In genomic region chr1:204465469-204466415, GRCh38 we compare ENCODE assay signal across 1 cellular context.
TF ChIP-seq lines count a peak whose summit lies in the region.

No MANE protein-coding gene starts in this region.

TF ChIP-seq in K562, 482 proteins besides CTCF, POLR2A, EP300 and RAD21 (continued from another document and continues in another):
- TF ChIP-seq RBFOX2 (IDR thresholded peaks at IDR 0.05; ENCODE audit: low read depth, low read length) (no peak), BCOR (IDR thresholded peaks at IDR 0.05) (no peak), TEAD2 (tag; IDR thresholded peaks at IDR 0.05) (no peak), SRSF1 (IDR thresholded peaks at IDR 0.05; ENCODE audit: low read depth, low read length) (no peak), ZNF696 (CRISPR knock-in tag; conservative IDR thresholded peaks at IDR 0.05) (no peak), PHF8 (IDR thresholded peaks at IDR 0.05; ENCODE audit: borderline replicate concordance, low read length) (no peak), CXXC5 (CRISPR knock-in tag; IDR thresholded peaks at IDR 0.05) (peak; percentile 69), ZNF134 (CRISPR knock-in tag; conservative IDR thresholded peaks at IDR 0.05) (peak; percentile 36; the same call in 1 of the 2 replicates), NRF1 (conservative IDR thresholded peaks at IDR 0.05 in 1 of 2, IDR thresholded peaks at IDR 0.05 in 1 of 2) (peak; percentile 20 to 24; a peak in 1 of 4 replicates), KAT7 (CRISPR knock-in tag; IDR thresholded peaks at IDR 0.05; ENCODE audit: borderline replicate concordance) (0 out of 2 replicates have a peak, but pooled peaks have one; percentile 66), ZBTB9 (CRISPR knock-in tag; IDR thresholded peaks at IDR 0.05) (peak; percentile 60; the same call in 1 of the 2 replicates), POLR2AphosphoS5 (IDR thresholded peaks at IDR 0.05; ENCODE audit: control insufficient read depth, insufficient read depth, low read depth, low read length) (no peak), SREBF1 (IDR thresholded peaks at IDR 0.05; ENCODE audit: borderline replicate concordance, low read depth, low read length) (no peak), ZNF395 (CRISPR knock-in tag; IDR thresholded peaks at IDR 0.05) (peak; percentile 45; the same call in 1 of the 2 replicates), E2F3 (CRISPR knock-in tag; IDR thresholded peaks at IDR 0.05) (peak; percentile 49; the same call in 1 of the 2 replicates), ZBTB7A (IDR thresholded peaks at IDR 0.05; ENCODE audit: borderline replicate concordance, control insufficient read depth, low read depth, low read length) (peak; percentile 74; the same call in 1 of the 2 replicates), CBFA2T2 (conservative IDR thresholded peaks at IDR 0.05) (peak; percentile 27; the same call in 1 of the 2 replicates), CBFA2T3 (IDR thresholded peaks at IDR 0.05) (peak; percentile 50), GABPB1 (CRISPR knock-in tag; IDR thresholded peaks at IDR 0.05) (peak; percentile 57), SRSF3 (IDR thresholded peaks at IDR 0.05; ENCODE audit: insufficient read depth, low read length) (no peak), TFAP4 (CRISPR knock-in tag; IDR thresholded peaks at IDR 0.05; ENCODE audit: borderline replicate concordance) (peak; percentile 99), PYGO2 (tag; IDR thresholded peaks at IDR 0.05) (0 out of 2 replicates have a peak, but pooled peaks have one; percentile 15), ATF7 (IDR thresholded peaks at IDR 0.05) (no peak; the same call in 1 of the 2 replicates), RNF2 (IDR thresholded peaks at IDR 0.05) (0 out of 2 replicates have a peak, but pooled peaks have one; percentile 54), VEZF1 (CRISPR knock-in tag; IDR thresholded peaks at IDR 0.05) (peak; percentile 65), NFE2 (IDR thresholded peaks at IDR 0.05; ENCODE audit: low read depth) (peak; percentile 43; the same call in 1 of the 2 replicates), ERF (CRISPR knock-in tag; IDR thresholded peaks at IDR 0.05) (0 out of 2 replicates have a peak, but pooled peaks have one; percentile 22), ZNF274 (IDR thresholded peaks at IDR 0.05; ENCODE audit: borderline replicate concordance, low read depth, low read length) (no peak), DPF2 (IDR thresholded peaks at IDR 0.05) (peak; percentile 50; the same call in 1 of the 2 replicates), FOXK1 (CRISPR knock-in tag; IDR thresholded peaks at IDR 0.05; ENCODE audit: borderline replicate concordance) (peak; percentile 60; the same call in 1 of the 2 replicates), ID3 (CRISPR knock-in tag; IDR thresholded peaks at IDR 0.05) (no peak), ID3 (tag; IDR thresholded peaks at IDR 0.05) (peak; percentile 76; the same call in 1 of the 2 replicates), NCOR1 (IDR thresholded peaks at IDR 0.05) (peak; percentile 33; the same call in 1 of the 2 replicates), MEF2A (IDR thresholded peaks at IDR 0.05; ENCODE audit: control insufficient read depth, low read depth, low read length) (peak; percentile 45; the same call in 1 of the 2 replicates), ZFX (CRISPR knock-in tag; IDR thresholded peaks at IDR 0.05) (peak; percentile 34; the same call in 1 of the 2 replicates), ZNF695 (CRISPR knock-in tag; IDR thresholded peaks at IDR 0.05) (no peak), NONO (IDR thresholded peaks at IDR 0.05; ENCODE audit: low read depth in 2 of 2, low read length in 1 of 2) (no peak), RREB1 (CRISPR knock-in tag; IDR thresholded peaks at IDR 0.05) (peak; percentile 92), SMARCE1 (IDR thresholded peaks at IDR 0.05) (0 out of 2 replicates have a peak, but pooled peaks have one; percentile 23), ZNF79 (CRISPR knock-in tag; IDR thresholded peaks at IDR 0.05; ENCODE audit: low read depth) (peak; percentile 12; the same call in 1 of the 2 replicates)
- TF ChIP-seq, protein P1, sequence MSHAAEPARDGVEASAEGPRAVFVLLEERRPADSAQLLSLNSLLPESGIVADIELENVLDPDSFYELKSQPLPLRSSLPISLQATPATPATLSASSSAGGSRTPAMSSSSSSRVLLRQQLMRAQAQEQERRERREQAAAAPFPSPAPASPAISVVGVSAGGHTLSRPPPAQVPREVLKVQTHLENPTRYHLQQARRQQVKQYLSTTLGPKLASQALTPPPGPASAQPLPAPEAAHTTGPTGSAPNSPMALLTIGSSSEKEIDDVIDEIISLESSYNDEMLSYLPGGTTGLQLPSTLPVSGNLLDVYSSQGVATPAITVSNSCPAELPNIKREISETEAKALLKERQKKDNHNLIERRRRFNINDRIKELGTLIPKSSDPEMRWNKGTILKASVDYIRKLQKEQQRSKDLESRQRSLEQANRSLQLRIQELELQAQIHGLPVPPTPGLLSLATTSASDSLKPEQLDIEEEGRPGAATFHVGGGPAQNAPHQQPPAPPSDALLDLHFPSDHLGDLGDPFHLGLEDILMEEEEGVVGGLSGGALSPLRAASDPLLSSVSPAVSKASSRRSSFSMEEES (CRISPR knock-in tag; IDR thresholded peaks at IDR 0.05): no peak; the same call in 1 of the 2 replicates
- TF ChIP-seq, protein P2, sequence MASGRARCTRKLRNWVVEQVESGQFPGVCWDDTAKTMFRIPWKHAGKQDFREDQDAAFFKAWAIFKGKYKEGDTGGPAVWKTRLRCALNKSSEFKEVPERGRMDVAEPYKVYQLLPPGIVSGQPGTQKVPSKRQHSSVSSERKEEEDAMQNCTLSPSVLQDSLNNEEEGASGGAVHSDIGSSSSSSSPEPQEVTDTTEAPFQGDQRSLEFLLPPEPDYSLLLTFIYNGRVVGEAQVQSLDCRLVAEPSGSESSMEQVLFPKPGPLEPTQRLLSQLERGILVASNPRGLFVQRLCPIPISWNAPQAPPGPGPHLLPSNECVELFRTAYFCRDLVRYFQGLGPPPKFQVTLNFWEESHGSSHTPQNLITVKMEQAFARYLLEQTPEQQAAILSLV (tag; IDR thresholded peaks at IDR 0.05): no peak
- TF ChIP-seq, protein P3, sequence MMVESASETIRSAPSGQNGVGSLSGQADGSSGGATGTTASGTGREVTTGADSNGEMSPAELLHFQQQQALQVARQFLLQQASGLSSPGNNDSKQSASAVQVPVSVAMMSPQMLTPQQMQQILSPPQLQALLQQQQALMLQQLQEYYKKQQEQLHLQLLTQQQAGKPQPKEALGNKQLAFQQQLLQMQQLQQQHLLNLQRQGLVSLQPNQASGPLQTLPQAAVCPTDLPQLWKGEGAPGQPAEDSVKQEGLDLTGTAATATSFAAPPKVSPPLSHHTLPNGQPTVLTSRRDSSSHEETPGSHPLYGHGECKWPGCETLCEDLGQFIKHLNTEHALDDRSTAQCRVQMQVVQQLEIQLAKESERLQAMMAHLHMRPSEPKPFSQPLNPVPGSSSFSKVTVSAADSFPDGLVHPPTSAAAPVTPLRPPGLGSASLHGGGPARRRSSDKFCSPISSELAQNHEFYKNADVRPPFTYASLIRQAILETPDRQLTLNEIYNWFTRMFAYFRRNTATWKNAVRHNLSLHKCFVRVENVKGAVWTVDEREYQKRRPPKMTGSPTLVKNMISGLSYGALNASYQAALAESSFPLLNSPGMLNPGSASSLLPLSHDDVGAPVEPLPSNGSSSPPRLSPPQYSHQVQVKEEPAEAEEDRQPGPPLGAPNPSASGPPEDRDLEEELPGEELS (CRISPR knock-in tag; IDR thresholded peaks at IDR 0.05; ENCODE audit: borderline replicate concordance): 0 out of 2 replicates have a peak, but pooled peaks have one; percentile 48
- TF ChIP-seq, protein P4, sequence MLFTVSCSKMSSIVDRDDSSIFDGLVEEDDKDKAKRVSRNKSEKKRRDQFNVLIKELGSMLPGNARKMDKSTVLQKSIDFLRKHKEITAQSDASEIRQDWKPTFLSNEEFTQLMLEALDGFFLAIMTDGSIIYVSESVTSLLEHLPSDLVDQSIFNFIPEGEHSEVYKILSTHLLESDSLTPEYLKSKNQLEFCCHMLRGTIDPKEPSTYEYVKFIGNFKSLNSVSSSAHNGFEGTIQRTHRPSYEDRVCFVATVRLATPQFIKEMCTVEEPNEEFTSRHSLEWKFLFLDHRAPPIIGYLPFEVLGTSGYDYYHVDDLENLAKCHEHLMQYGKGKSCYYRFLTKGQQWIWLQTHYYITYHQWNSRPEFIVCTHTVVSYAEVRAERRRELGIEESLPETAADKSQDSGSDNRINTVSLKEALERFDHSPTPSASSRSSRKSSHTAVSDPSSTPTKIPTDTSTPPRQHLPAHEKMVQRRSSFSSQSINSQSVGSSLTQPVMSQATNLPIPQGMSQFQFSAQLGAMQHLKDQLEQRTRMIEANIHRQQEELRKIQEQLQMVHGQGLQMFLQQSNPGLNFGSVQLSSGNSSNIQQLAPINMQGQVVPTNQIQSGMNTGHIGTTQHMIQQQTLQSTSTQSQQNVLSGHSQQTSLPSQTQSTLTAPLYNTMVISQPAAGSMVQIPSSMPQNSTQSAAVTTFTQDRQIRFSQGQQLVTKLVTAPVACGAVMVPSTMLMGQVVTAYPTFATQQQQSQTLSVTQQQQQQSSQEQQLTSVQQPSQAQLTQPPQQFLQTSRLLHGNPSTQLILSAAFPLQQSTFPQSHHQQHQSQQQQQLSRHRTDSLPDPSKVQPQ (CRISPR knock-in tag; IDR thresholded peaks at IDR 0.05; ENCODE audit: borderline replicate concordance): peak; percentile 26; the same call in 1 of the 2 replicates
